Comparison of ENCODE assay signal across 9 cellular contexts in genomic region chr5:2750026-2750757, GRCh38. TPM values are rescaled to one million over a fixed set of nuclear protein-coding genes. Genes with fewer than 3 reads are reported as not detected.
DNase-seq lines count a peak whose midpoint lies in the region; ATAC-seq and TF ChIP-seq lines count a peak whose summit lies in the region.
"Had no signal": no experiment of that assay in that cellular context is flagged by ENCODE, and none has a peak within 500 bp of the region (broad histone marks: within the 10 kb centered on the region; RNA-seq: fewer than 3 reads in every experiment).

No MANE protein-coding gene starts in this region.

- H3K36me3 Mint-ChIP-seq in GM23338 (ENCODE audit: low read depth) (peaks cover 36% of the 10 kb centered on the region), neural progenitor cell (peaks cover 21% of the 10 kb centered on the region)

- no peak overlapping the region; the same call in 1 of the 2 replicates for H3K27ac ChIP-seq in GM23338 (ENCODE audit: low read depth)
- peak overlapping the region; percentile 73 for H3K27ac ChIP-seq in RWPE2 (ENCODE audit: poor library complexity, severe bottlenecking)
- H3K27ac ChIP-seq in esophagus muscularis mucosa (replicated peaks in 1 of 4) = no peak overlapping the region
- no peak overlapping the region for H3K27ac ChIP-seq in neural progenitor cell
- no peak overlapping the region for H3K27ac ChIP-seq in Karpas-422 (ENCODE audit: low read length)

- H3K4me1 Mint-ChIP-seq in GM23338 (peaks cover 38% of the 10 kb centered on the region), neural progenitor cell (peaks cover 51% of the 10 kb centered on the region)

- H3F3A ChIP-seq in GM23338 (replicated peaks; ENCODE audit: low read depth) (peaks cover 7% of the 10 kb centered on the region), neural progenitor cell (ENCODE audit: low read depth) (peaks cover 45% of the 10 kb centered on the region)

- H4K20me1 ChIP-seq in GM23338 (replicated peaks; ENCODE audit: insufficient read depth) (peaks cover 26% of the 10 kb centered on the region), neural progenitor cell (ENCODE audit: low read depth) (peaks cover 50% of the 10 kb centered on the region), Karpas-422 (ENCODE audit: insufficient read depth, low read depth, low read length) (no peaks in the 10 kb centered on the region)

- H3K79me2 ChIP-seq in GM23338 (replicated peaks; ENCODE audit: insufficient read depth) (peaks cover 33% of the 10 kb centered on the region), neural progenitor cell (ENCODE audit: low read depth) (peaks cover 58% of the 10 kb centered on the region), Karpas-422 (ENCODE audit: low read length) (no peaks in the 10 kb centered on the region)

- peak overlapping the region; percentile 78 for H3K4me2 ChIP-seq in GM23338
- H3K4me2 ChIP-seq in neural progenitor cell = peak overlapping the region; percentile 95
- no peak overlapping the region for H3K4me2 ChIP-seq in Karpas-422 (ENCODE audit: low read depth, low read length, poor library complexity, severe bottlenecking)

- H2AFZ ChIP-seq in GM23338 (no peak overlapping the region), neural progenitor cell (replicated peaks) (peak overlapping the region; percentile 9), Karpas-422 (ENCODE audit: low read length) (no peak overlapping the region)

- H3K4me3 Mint-ChIP-seq in GM23338 (peak overlapping the region; percentile 85), neural progenitor cell (peak overlapping the region; percentile 94)

- no peak for TF ChIP-seq EP300 in esophagus muscularis mucosa (IDR thresholded peaks at IDR 0.05)

- H3K9me3 ChIP-seq in RWPE2 (ENCODE audit: severe bottlenecking) (no peaks in the 10 kb centered on the region), esophagus muscularis mucosa (no peaks in the 10 kb centered on the region), neural progenitor cell (ENCODE audit: low read depth) (no peaks in the 10 kb centered on the region), Karpas-422 (ENCODE audit: low read length) (peaks cover 5% of the 10 kb centered on the region; the same call in 1 of the 2 replicates)

- intact Hi-C loops in esophagus muscularis mucosa (cut with DNase I) = no loop called here

- ATAC-seq in GM23338 (peak; percentile 15), RWPE2 (ENCODE audit: low read depth) (peak; percentile 5)

- H3K9me3 Mint-ChIP-seq in GM23338 (peaks cover 4% of the 10 kb centered on the region; the same call in 2 of the 3 replicates), neural progenitor cell (peaks cover 4% of the 10 kb centered on the region)

- peaks cover 18% of the 10 kb centered on the region; the same call in 1 of the 2 replicates for H3K4me1 ChIP-seq in GM23338 (ENCODE audit: insufficient read depth)
- H3K4me1 ChIP-seq in RWPE2 (ENCODE audit: insufficient read depth, poor library complexity, severe bottlenecking) = peaks cover 10% of the 10 kb centered on the region
- peaks cover 9 to 70% (median 62%) of the 10 kb centered on the region in 4 donors for H3K4me1 ChIP-seq in esophagus muscularis mucosa
- H3K4me1 ChIP-seq in neural progenitor cell = peaks cover 21% of the 10 kb centered on the region
- no peaks in the 10 kb centered on the region for H3K4me1 ChIP-seq in Karpas-422 (ENCODE audit: low read length)

- H3K36me3 ChIP-seq in GM23338 (ENCODE audit: insufficient read depth) (peaks cover 4% of the 10 kb centered on the region; the same call in 1 of the 2 replicates), RWPE2 (ENCODE audit: low read depth) (peaks cover 39% of the 10 kb centered on the region), esophagus muscularis mucosa (no peaks in the 10 kb centered on the region), neural progenitor cell (no peaks in the 10 kb centered on the region), Karpas-422 (ENCODE audit: insufficient read depth, low read length) (no peaks in the 10 kb centered on the region)

- H3K27me3 Mint-ChIP-seq in GM23338 (ENCODE audit: insufficient read depth, low read depth, poor library complexity) = peaks cover 71% of the 10 kb centered on the region
- peaks cover 29% of the 10 kb centered on the region for H3K27me3 Mint-ChIP-seq in neural progenitor cell (ENCODE audit: insufficient read depth, low read depth)

- H3K9ac ChIP-seq in neural progenitor cell (peak overlapping the region; percentile 42), Karpas-422 (ENCODE audit: low read length) (no peak overlapping the region)

- peak; percentile 93 for DNase-seq in GM23338 (ENCODE audit: low spot score)
- no peak for DNase-seq in RWPE2 (ENCODE audit: low spot score)
- DNase-seq in esophagus muscularis mucosa (ENCODE audit: extremely low spot score) = peak; percentile 55
- DNase-seq in neural progenitor cell (ENCODE audit: low spot score) = peak; percentile 78
- DNase-seq in hippocampal formation (lab: John Stamatoyannopoulos, UW) = no peak
- DNase-seq in stimulated activated naive CD4-positive, alpha-beta T cell (lab: John Stamatoyannopoulos, UW) = no peak
- DNase-seq in HK-2 (ENCODE audit: unreplicated experiment) = no peak
- DNase-seq in Karpas-422 = no peak
- DNase-seq: activated CD8-positive, alpha-beta memory T cell treated with anti-CD3 and anti-CD28 coated beads, Interleukin-2, amount 50 U/mL, for 48 hours had no signal

- H3K27ac Mint-ChIP-seq in GM23338 = peak overlapping the region; percentile 72
- H3K27ac Mint-ChIP-seq in neural progenitor cell = peak overlapping the region; percentile 86

- H3K4me3 ChIP-seq in GM23338 (peak overlapping the region; percentile 63), RWPE2 (ENCODE audit: severe bottlenecking) (peak overlapping the region; percentile 99), esophagus muscularis mucosa (peak overlapping the region; percentile 35 to 54 (median 36)), neural progenitor cell (peak overlapping the region; percentile 69), Karpas-422 (ENCODE audit: low read length) (no peak overlapping the region)

- TF ChIP-seq POLR2A in esophagus muscularis mucosa (IDR thresholded peaks at IDR 0.05; ENCODE audit: low read depth) = no peak

- no peak for TF ChIP-seq CTCF in GM23338 (conservative IDR thresholded peaks at IDR 0.05; ENCODE audit: low read depth in 2 of 2)
- TF ChIP-seq CTCF in RWPE2 (IDR thresholded peaks at IDR 0.05; ENCODE audit: poor library complexity, severe bottlenecking) = no peak
- TF ChIP-seq CTCF in esophagus muscularis mucosa (IDR thresholded peaks at IDR 0.05) = no peak
- TF ChIP-seq CTCF in neural progenitor cell (IDR thresholded peaks at IDR 0.05) = no peak

- H3K9me2 ChIP-seq in GM23338 (ENCODE audit: insufficient read depth) = no peaks in the 10 kb centered on the region
- H3K9me2 ChIP-seq in Karpas-422 (replicated peaks; ENCODE audit: insufficient read depth, low read length) = no peaks in the 10 kb centered on the region

- WGBS in esophagus muscularis mucosa = 9% methylated on average over 40 of the region's 63 CpGs

- H3K27me3 ChIP-seq in GM23338 (ENCODE audit: insufficient read depth) = peaks cover 84% of the 10 kb centered on the region
- no peaks in the 10 kb centered on the region for H3K27me3 ChIP-seq in RWPE2 (ENCODE audit: insufficient read depth, poor library complexity, severe bottlenecking)
- H3K27me3 ChIP-seq in esophagus muscularis mucosa = peaks cover 0 to 96% (median 60%) of the 10 kb centered on the region in 4 donors
- peaks cover 39% of the 10 kb centered on the region for H3K27me3 ChIP-seq in neural progenitor cell
- no peaks in the 10 kb centered on the region for H3K27me3 ChIP-seq in Karpas-422 (ENCODE audit: low read length)

RNA-seq across cellular contexts. Expression of gene IRX2, which starts 1.3 kb away (rescaled TPM):
- total RNA-seq in GM23338 (2014; rRNA removed; shearing (Covaris generic)) = 15.8 and 25.3 TPM in 2 replicates
- polyA plus RNA-seq in GM23338 (2016; fragmentation: Nextera tagmentation; extraction: Ambion mirVana) = 13.6 and 14.5 TPM in 2 replicates
- total RNA-seq in esophagus muscularis mucosa (under 1 TPM in 2 of 4 donors, not detected in 2; 0.17 to 0.26 TPM), neural progenitor cell (ENCODE audit: low replicate concordance) (13.7 and 15.4 TPM in 2 replicates)
- total RNA-seq in Karpas-422 (2014; rRNA removed; shearing (Covaris generic); ENCODE audit: low replicate concordance) = not detected in 2 replicates

Comparison
In these comparisons a context has a peak if more than half of its experiments do, and no peak if none do; other contexts are left out.
1. DNase-seq: peak in GM23338 (single experiment), esophagus muscularis mucosa (single experiment) and neural progenitor cell (single experiment); none in RWPE2 (single experiment), hippocampal formation (0 of 2), stimulated activated naive CD4-positive, alpha-beta T cell (0 of 6), HK-2 (single experiment) and Karpas-422 (single experiment).
2. RNA of gene IRX2, which starts 1.3 kb away (total RNA-seq): 15.8 to 25.3 TPM in GM23338 and 13.7 to 15.4 TPM in neural progenitor cell; 0.17 to 0.26 TPM in esophagus muscularis mucosa and not detected in Karpas-422; every median in the first group is over 10 times any median in the second.